In genomic region chr5:168366124-168366523, GRCh38 we compare ENCODE assay signal across 11 cellular contexts.
DNase-seq lines count a peak whose midpoint lies in the region; ATAC-seq and TF ChIP-seq lines count a peak whose summit lies in the region.
"Had no signal": no experiment of that assay in that cellular context is flagged by ENCODE, and none has a peak within 500 bp of the region (broad histone marks: within the 10 kb centered on the region; RNA-seq: fewer than 3 reads in every experiment).

No MANE protein-coding gene starts in this region.

- H3K4me3 ChIP-seq in SK-N-SH (ENCODE audit: low read depth in 2 of 2, low read length in 1 of 2) (0 out of 4 replicates have a peak overlapping the region, but pooled peaks of 1 of the 2 experiments have one; percentile 35), prostate gland (no peak overlapping the region), HAP-1 (no peak overlapping the region)
- H3K4me3 ChIP-seq: right lobe of liver had no signal

- H3F3A ChIP-seq in SK-N-SH (replicated peaks; ENCODE audit: insufficient read depth) = peaks cover 27% of the 10 kb centered on the region

- ATAC-seq in HG02852 (IDR thresholded peaks at IDR 0.05; ENCODE audit: unreplicated experiment) = no peak

- peak overlapping the region; percentile 74 for H3K4me2 ChIP-seq in SK-N-SH

- in situ Hi-C loops in HAP-1 (cut with MboI; ENCODE audit: low sequenced_read_pairs) = no loop called here

- peak in 1 of 2 experiments; percentile 77; a peak in 2 of 4 replicates for TF ChIP-seq EP300 in SK-N-SH (IDR thresholded peaks at IDR 0.05; ENCODE audit: borderline replicate concordance in 1 of 2, low read depth in 1 of 2, low read length in 1 of 2)

- H3K36me3 ChIP-seq in SK-N-SH (replicated peaks in 1 of 2; ENCODE audit: control insufficient read depth in 1 of 2, insufficient read depth in 2 of 2, low read length in 1 of 2) (no peaks in the 10 kb centered on the region), prostate gland (no peaks in the 10 kb centered on the region), HAP-1 (replicated peaks) (no peaks in the 10 kb centered on the region)
- H3K36me3 ChIP-seq: right lobe of liver had no signal

- TF ChIP-seq RAD21 in SK-N-SH (IDR thresholded peaks at IDR 0.05; ENCODE audit: low read length) = no peak

- H3K79me2 ChIP-seq in SK-N-SH (ENCODE audit: insufficient read depth) = peaks cover 38% of the 10 kb centered on the region; the same call in 1 of the 2 replicates

- no peaks in the 10 kb centered on the region for H3K9me2 ChIP-seq in SK-N-SH

- H4K20me1 ChIP-seq in SK-N-SH (ENCODE audit: insufficient read depth) = no peaks in the 10 kb centered on the region

- H3K4me1 ChIP-seq in SK-N-SH (ENCODE audit: control insufficient read depth in 1 of 2, insufficient read depth in 2 of 2, low read depth in 1 of 2, low read length in 1 of 2) (peaks cover 2 to 10% of the 10 kb centered on the region in 2 experiments; a peak in 3 of 4 replicates), prostate gland (replicated peaks) (peaks cover 18% of the 10 kb centered on the region), HAP-1 (no peaks in the 10 kb centered on the region)

- WGBS in SK-N-SH (ENCODE audit: low lambda C conversion rate) = 8% methylated on average over 2 of the region's 2 CpGs
- 79% methylated on average over 2 of the region's 2 CpGs for WGBS in prostate gland

- CTCF ChIA-PET in SK-N-SH (lab: Yijun Ruan, JAX) = no interaction called here

- intact Hi-C loops in prostate gland (cut with DNase I) = no loop called here

- H3K9ac ChIP-seq in SK-N-SH = peak overlapping the region; percentile 68; the same call in 1 of the 2 replicates

- DNase-seq in EH (ENCODE audit: low read depth) = peak; percentile 98
- DNase-seq in SK-N-SH = no peak
- peak; percentile 41 for DNase-seq in fibroblast of gingiva (ENCODE audit: low read depth)
- DNase-seq in prostate gland (ENCODE audit: low spot score) = no peak
- no peak for DNase-seq in HAP-1 (ENCODE audit: low spot score in 2 of 2)
- no peak for DNase-seq in NCI-H1694 treated with DMSO at 0.1 percent for 48 hours (lab: John Stamatoyannopoulos, UW)
- no peak for DNase-seq in occipital lobe (lab: John Stamatoyannopoulos, UW)
- DNase-seq: dermis blood vessel endothelial cell, NCI-H510A, right lobe of liver had no signal

- H3K27me3 ChIP-seq in SK-N-SH (ENCODE audit: insufficient read depth) (no peaks in the 10 kb centered on the region), prostate gland (replicated peaks; ENCODE audit: insufficient read depth) (no peaks in the 10 kb centered on the region), HAP-1 (ENCODE audit: low read depth) (no peaks in the 10 kb centered on the region)
- H3K27me3 ChIP-seq: right lobe of liver had no signal

- peak overlapping the region in 1 of 2 experiments; percentile 98; a peak in 2 of 4 replicates for H3K27ac ChIP-seq in SK-N-SH (ENCODE audit: low read depth in 2 of 2, low read length in 1 of 2)
- H3K27ac ChIP-seq in prostate gland = peak overlapping the region; percentile 70 to 76
- H3K27ac ChIP-seq: right lobe of liver had no signal

- H3K9me3 ChIP-seq in SK-N-SH (no peaks in the 10 kb centered on the region), prostate gland (no peaks in the 10 kb centered on the region), HAP-1 (no peaks in the 10 kb centered on the region)
- H3K9me3 ChIP-seq: right lobe of liver had no signal

- TF ChIP-seq POLR2A in prostate gland (IDR thresholded peaks at IDR 0.05) = no peak

- POLR2A ChIA-PET in SK-N-SH (lab: Yijun Ruan, JAX) = no interaction called here

- H2AFZ ChIP-seq in SK-N-SH (ENCODE audit: low read depth) = no peak overlapping the region

- TF ChIP-seq CTCF in SK-N-SH (IDR thresholded peaks at IDR 0.05) = no peak
- TF ChIP-seq CTCF in prostate gland (IDR thresholded peaks at IDR 0.05) = no peak

TF ChIP-seq in SK-N-SH, 30 proteins besides CTCF, POLR2A, EP300 and RAD21 (continues in another document):
- TF ChIP-seq GABPA (IDR thresholded peaks at IDR 0.05; ENCODE audit: low read depth) = no peak
- TF ChIP-seq RCOR1 (IDR thresholded peaks at IDR 0.05; ENCODE audit: low read length) = no peak
- no peak for TF ChIP-seq USF1 (IDR thresholded peaks at IDR 0.05; ENCODE audit: borderline replicate concordance, low read depth)
- TF ChIP-seq JUND (IDR thresholded peaks at IDR 0.05) = peak; percentile 85
- TF ChIP-seq FOXM1 (IDR thresholded peaks at IDR 0.05; ENCODE audit: low read depth) = no peak
- TF ChIP-seq CHD2 (IDR thresholded peaks at IDR 0.05; ENCODE audit: low read length, partially characterized antibody) = no peak
- TF ChIP-seq REST (IDR thresholded peaks at IDR 0.05; ENCODE audit: low read depth, low read length) = peak; percentile 66; the same call in 1 of the 2 replicates
- TF ChIP-seq TEAD4 (IDR thresholded peaks at IDR 0.05; ENCODE audit: borderline replicate concordance, insufficient read depth) = peak; percentile 55; the same call in 1 of the 2 replicates
- peak; percentile 88 for TF ChIP-seq ELF1 (IDR thresholded peaks at IDR 0.05)
- peak; percentile 95 for TF ChIP-seq PBX3 (IDR thresholded peaks at IDR 0.05)
- 0 out of 2 replicates have a peak, but pooled peaks have one; percentile 11 for TF ChIP-seq MEF2A (IDR thresholded peaks at IDR 0.05; ENCODE audit: borderline replicate concordance, low read depth)
- no peak for TF ChIP-seq MAX (IDR thresholded peaks at IDR 0.05; ENCODE audit: low read depth)
- TF ChIP-seq SIN3A (IDR thresholded peaks at IDR 0.05; ENCODE audit: borderline replicate concordance, low read depth, low read length) = 0 out of 2 replicates have a peak, but pooled peaks have one; percentile 47
- peak; percentile 82 for TF ChIP-seq TCF12 (IDR thresholded peaks at IDR 0.05)
- peak; percentile 65 for TF ChIP-seq FOSL2 (IDR thresholded peaks at IDR 0.05; ENCODE audit: borderline replicate concordance, low read depth)
- TF ChIP-seq ZBTB33 (IDR thresholded peaks at IDR 0.05; ENCODE audit: borderline replicate concordance, low read depth) = peak; percentile 64
- TF ChIP-seq RXRA (IDR thresholded peaks at IDR 0.05; ENCODE audit: borderline replicate concordance, low read depth) = peak; percentile 66; the same call in 1 of the 2 replicates

Comparison
In these comparisons a context has a peak if more than half of its experiments do, and no peak if none do; other contexts are left out.
1. DNase-seq: peak in EH (single experiment) and fibroblast of gingiva (single experiment); none in SK-N-SH (single experiment), prostate gland (single experiment), HAP-1 (0 of 2), NCI-H1694 treated with DMSO at 0.1 percent for 48 hours (single experiment) and occipital lobe (single experiment).